Comparison of ENCODE assay signal across 23 cellular contexts in the genomic region with DNA sequence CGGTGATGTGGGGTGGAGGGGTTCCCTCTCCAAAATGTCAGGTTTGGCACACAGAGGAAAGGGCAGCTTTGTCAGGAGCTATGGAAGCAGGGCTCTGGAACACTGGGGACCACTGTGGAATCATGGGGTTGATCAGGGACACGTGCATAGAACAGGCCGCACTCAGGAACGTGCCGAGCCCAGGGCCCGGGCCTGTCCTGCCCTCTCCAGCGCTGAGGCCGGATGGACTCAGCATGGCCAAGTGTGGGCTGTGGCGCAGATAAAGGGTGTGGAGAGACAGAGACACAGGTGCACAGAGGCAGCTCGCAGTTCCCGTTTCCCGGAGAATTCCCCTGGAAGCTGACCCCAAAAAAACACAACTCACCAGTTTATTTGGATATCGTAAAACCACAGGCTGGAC. TPM values are rescaled to one million over a fixed set of nuclear protein-coding genes. Genes with fewer than 3 reads are reported as not detected.
DNase-seq lines count a peak whose midpoint lies in the region; ATAC-seq, FAIRE-seq and TF ChIP-seq lines count a peak whose summit lies in the region.
"Had no signal": no experiment of that assay in that cellular context is flagged by ENCODE, and none has a peak within 500 bp of the region (broad histone marks: within the 10 kb centered on the region; RNA-seq: fewer than 3 reads in every experiment).

No MANE protein-coding gene starts in this region.

- FAIRE-seq in astrocyte (lab: Jason Lieb, UNC): no peak
- FAIRE-seq: GM18507, H1 had no signal

- intact Hi-C loops in natural killer cell (cut with micrococcal nuclease): no loop called here

- H3K27ac ChIP-seq in astrocyte (ENCODE audit: low read depth, low read length): no peak overlapping the region
- H3K27ac ChIP-seq: KMS-11, SJSA1 had no signal

- no peak overlapping the region for H3K4me3 Mint-ChIP-seq in activated T-cell treated with anti-CD3 and anti-CD28 coated beads, Interleukin-2, amount 50 U/mL, for 72 hours
- H3K4me3 Mint-ChIP-seq in astrocyte (ENCODE audit: unreplicated experiment): no peak overlapping the region
- H3K4me3 Mint-ChIP-seq in natural killer cell: no peak overlapping the region
- H3K4me3 Mint-ChIP-seq in stimulated activated naive B cell treated with anti-CD40 and anti-IgM and Interleukin-4, amounts not matched to agents 10 μg/mL and 1 μg/mL and 100 μg/mL, for 72 hours: peak overlapping the region in 1 of 2 donors; percentile 11
- H3K4me3 Mint-ChIP-seq: CD4-positive, alpha-beta memory T cell had no signal

- no peaks in the 10 kb centered on the region for H3K79me2 ChIP-seq in astrocyte (ENCODE audit: insufficient read depth, low read length)

- H3K4me3 ChIP-seq in astrocyte (ENCODE audit: insufficient read depth, low read depth, low read length): no peak overlapping the region
- H3K4me3 ChIP-seq: SJSA1 had no signal

- H3K4me1 Mint-ChIP-seq in activated T-cell treated with anti-CD3 and anti-CD28 coated beads, Interleukin-2, amount 50 U/mL, for 72 hours (ENCODE audit: low read depth): peaks cover 15% of the 10 kb centered on the region
- H3K4me1 Mint-ChIP-seq in astrocyte (ENCODE audit: low read depth, unreplicated experiment) (peaks cover 1% of the 10 kb centered on the region), natural killer cell (peaks cover 19 to 32% of the 10 kb centered on the region in 2 donors)
- H3K4me1 Mint-ChIP-seq in stimulated activated naive B cell treated with anti-CD40 and anti-IgM and Interleukin-4, amounts not matched to agents 10 μg/mL and 1 μg/mL and 100 μg/mL, for 72 hours: peaks cover 63 to 84% of the 10 kb centered on the region in 2 donors

- H4K20me1 ChIP-seq in astrocyte (ENCODE audit: insufficient read depth, low read length): peaks cover 52% of the 10 kb centered on the region

- no peak overlapping the region for H3K9ac ChIP-seq in astrocyte (ENCODE audit: low read length)
- H3K9ac ChIP-seq: KMS-11 had no signal

- no peak overlapping the region for H3K4me2 ChIP-seq in astrocyte (ENCODE audit: low read length)
- H3K4me2 ChIP-seq: KMS-11 had no signal

- TF ChIP-seq CTCF in astrocyte (IDR thresholded peaks at IDR 0.05; ENCODE audit: insufficient read depth, low read depth, low read length): no peak
- TF ChIP-seq CTCF in natural killer cell (IDR thresholded peaks at IDR 0.05): no peak

- no peaks in the 10 kb centered on the region for H3K27me3 Mint-ChIP-seq in activated T-cell treated with anti-CD3 and anti-CD28 coated beads, Interleukin-2, amount 50 U/mL, for 72 hours (ENCODE audit: low read depth)
- H3K27me3 Mint-ChIP-seq in astrocyte (ENCODE audit: low read depth, unreplicated experiment) (no peaks in the 10 kb centered on the region), natural killer cell (ENCODE audit: low read depth in 2 of 2) (no peaks in the 10 kb centered on the region)
- no peaks in the 10 kb centered on the region for H3K27me3 Mint-ChIP-seq in stimulated activated naive B cell treated with anti-CD40 and anti-IgM and Interleukin-4, amounts not matched to agents 10 μg/mL and 1 μg/mL and 100 μg/mL, for 72 hours
- H3K27me3 Mint-ChIP-seq: CD4-positive, alpha-beta memory T cell had no signal

- no peak for ATAC-seq in activated T-cell treated with anti-CD3 and anti-CD28 coated beads, Interleukin-2, amount 50 U/mL, for 72 hours (replicated peaks in 1 of 2)
- ATAC-seq in natural killer cell (no peak), HG03039 (IDR thresholded peaks at IDR 0.05; ENCODE audit: unreplicated experiment) (no peak)
- ATAC-seq in stimulated activated naive B cell treated with anti-CD40 and anti-IgM and Interleukin-4, amounts not matched to agents 10 μg/mL and 1 μg/mL and 100 μg/mL, for 72 hours (replicated peaks): no peak
- ATAC-seq: PC-3 had no signal

- H2AFZ ChIP-seq in astrocyte (ENCODE audit: low read depth, low read length): no peak overlapping the region

- no peak for DNase-seq in activated T-cell treated with anti-CD3 and anti-CD28 coated beads, Interleukin-2, amount 50 U/mL, for 72 hours
- no peak for DNase-seq in activated T-cell treated with anti-CD3 and anti-CD28 coated beads, Interleukin-2, amount 50 U/mL, for 1 hour
- DNase-seq in astrocyte (ENCODE audit: low read depth) (no peak), natural killer cell (no peak), DMS114 treated with DMSO at 0.1 percent for 48 hours (lab: John Stamatoyannopoulos, UW; ENCODE audit: unreplicated experiment) (no peak)
- no peak for DNase-seq in stimulated activated naive B cell treated with anti-CD40 and anti-IgM and Interleukin-4, amounts not matched to agents 10 μg/mL and 1 μg/mL and 100 μg/mL, for 72 hours
- no peak for DNase-seq in effector CD4-positive, alpha-beta T cell
- DNase-seq: 8988T; Calu3; CD4-positive, alpha-beta memory T cell; DMS53; EL; NCI-H1417 treated with DMSO at 0.1 percent for 48 hours; NCI-H1930; NCI-H226; NCI-H524; NCI-H82; PC-3 had no signal

- no peaks in the 10 kb centered on the region for H3K4me1 ChIP-seq in astrocyte (ENCODE audit: insufficient read depth, low read length)
- H3K4me1 ChIP-seq: SJSA1 had no signal

- no peaks in the 10 kb centered on the region for H3K27me3 ChIP-seq in astrocyte (ENCODE audit: insufficient read depth, low read length)
- H3K27me3 ChIP-seq: SJSA1 had no signal

- H3K36me3 Mint-ChIP-seq in activated T-cell treated with anti-CD3 and anti-CD28 coated beads, Interleukin-2, amount 50 U/mL, for 72 hours (ENCODE audit: insufficient read depth in 2 of 2): peaks cover 0 to 4% of the 10 kb centered on the region in 2 donors
- H3K36me3 Mint-ChIP-seq in astrocyte (ENCODE audit: low read depth, unreplicated experiment): peaks cover 6% of the 10 kb centered on the region
- no peaks in the 10 kb centered on the region for H3K36me3 Mint-ChIP-seq in natural killer cell
- H3K36me3 Mint-ChIP-seq in stimulated activated naive B cell treated with anti-CD40 and anti-IgM and Interleukin-4, amounts not matched to agents 10 μg/mL and 1 μg/mL and 100 μg/mL, for 72 hours: peaks cover 71 to 83% of the 10 kb centered on the region in 2 donors

- H3K9me3 Mint-ChIP-seq in activated T-cell treated with anti-CD3 and anti-CD28 coated beads, Interleukin-2, amount 50 U/mL, for 72 hours: no peaks in the 10 kb centered on the region
- no peaks in the 10 kb centered on the region for H3K9me3 Mint-ChIP-seq in astrocyte (ENCODE audit: unreplicated experiment)
- no peaks in the 10 kb centered on the region for H3K9me3 Mint-ChIP-seq in natural killer cell
- H3K9me3 Mint-ChIP-seq in stimulated activated naive B cell treated with anti-CD40 and anti-IgM and Interleukin-4, amounts not matched to agents 10 μg/mL and 1 μg/mL and 100 μg/mL, for 72 hours: no peaks in the 10 kb centered on the region
- H3K9me3 Mint-ChIP-seq: CD4-positive, alpha-beta memory T cell had no signal

- H3K27ac Mint-ChIP-seq in activated T-cell treated with anti-CD3 and anti-CD28 coated beads, Interleukin-2, amount 50 U/mL, for 72 hours: peak overlapping the region; percentile 25
- H3K27ac Mint-ChIP-seq in astrocyte (ENCODE audit: unreplicated experiment) (peak overlapping the region; percentile 4), natural killer cell (peak overlapping the region; percentile 51 to 61)
- peak overlapping the region; percentile 86 for H3K27ac Mint-ChIP-seq in stimulated activated naive B cell treated with anti-CD40 and anti-IgM and Interleukin-4, amounts not matched to agents 10 μg/mL and 1 μg/mL and 100 μg/mL, for 72 hours
- H3K27ac Mint-ChIP-seq: CD4-positive, alpha-beta memory T cell had no signal

- no peaks in the 10 kb centered on the region for H3K9me3 ChIP-seq in astrocyte (ENCODE audit: insufficient read depth, low read depth, low read length)
- H3K9me3 ChIP-seq: SJSA1 had no signal

- peaks cover 3% of the 10 kb centered on the region for H3K36me3 ChIP-seq in astrocyte (ENCODE audit: insufficient read depth, low read length)

RNA-seq across cellular contexts. Expression of gene SLC6A3, which starts 37.8 kb away (rescaled TPM):
- total RNA-seq in activated T-cell treated with anti-CD3 and anti-CD28 coated beads, Interleukin-2, amount 50 U/mL, for 72 hours: not detected
- total RNA-seq in astrocyte: 0.07 TPM in 2 replicates
- total RNA-seq in natural killer cell: not detected
- total RNA-seq: Calu3; CD4-positive, alpha-beta memory T cell; PC-3; SJSA1 had no signal

RNA-seq across cellular contexts. Expression of gene LPCAT1, which starts 40.7 kb away (rescaled TPM):
- 10 to 100 TPM; 31.3 to 37.7 TPM for total RNA-seq in activated T-cell treated with anti-CD3 and anti-CD28 coated beads, Interleukin-2, amount 50 U/mL, for 72 hours
- 35.7 and 41.9 TPM in 2 replicates for total RNA-seq in astrocyte
- total RNA-seq in natural killer cell: 100 to 1,000 TPM; 196 to 302 (median 252) TPM

Comparison
In these comparisons a context has a peak if more than half of its experiments do, and no peak if none do; other contexts are left out.
1. H3K27ac Mint-ChIP-seq: peak in every context shown above with its lines; median percentile 86 in stimulated activated naive B cell treated with anti-CD40 and anti-IgM and Interleukin-4, amounts not matched to agents 10 μg/mL and 1 μg/mL and 100 μg/mL, for 72 hours; 56 in natural killer cell; 25 in activated T-cell treated with anti-CD3 and anti-CD28 coated beads, Interleukin-2, amount 50 U/mL, for 72 hours; 4 in astrocyte.